1 cellular context compared by ENCODE assay signal in the genomic region with DNA sequence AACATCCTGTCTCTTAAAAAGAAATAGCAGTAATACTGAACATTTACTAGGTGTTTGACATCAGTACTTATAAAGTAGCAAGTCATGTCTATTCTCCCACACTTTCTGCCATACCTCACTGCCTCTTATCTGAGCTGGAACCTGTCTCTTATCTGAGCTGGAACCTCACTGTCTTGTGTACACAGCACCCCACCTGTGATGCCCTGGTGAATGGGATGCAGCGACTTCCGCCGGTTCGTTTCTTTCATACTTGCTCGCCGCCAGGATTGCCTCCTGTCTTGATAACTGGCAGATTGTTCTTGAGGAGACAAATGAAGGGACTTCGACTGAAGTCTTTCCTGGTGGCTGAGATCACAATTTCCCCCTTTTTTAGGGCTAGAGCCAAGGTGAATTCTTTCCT.
TF ChIP-seq lines count a peak whose summit lies in the region.

No MANE protein-coding gene starts in this region.

TF ChIP-seq in HepG2, 621 proteins besides CTCF, POLR2A, EP300 and RAD21:
- no peak for TF ChIP-seq BCL3 (CRISPR knock-in tag; IDR thresholded peaks at IDR 0.05)
- TF ChIP-seq PHF21A (CRISPR knock-in tag; IDR thresholded peaks at IDR 0.05): no peak
- TF ChIP-seq U2AF1 (optimal IDR thresholded peaks at IDR 0.05; ENCODE audit: low read depth, low read length): no peak
- TF ChIP-seq ZNF430 (CRISPR knock-in tag; IDR thresholded peaks at IDR 0.05): no peak
- TF ChIP-seq, protein P1, sequence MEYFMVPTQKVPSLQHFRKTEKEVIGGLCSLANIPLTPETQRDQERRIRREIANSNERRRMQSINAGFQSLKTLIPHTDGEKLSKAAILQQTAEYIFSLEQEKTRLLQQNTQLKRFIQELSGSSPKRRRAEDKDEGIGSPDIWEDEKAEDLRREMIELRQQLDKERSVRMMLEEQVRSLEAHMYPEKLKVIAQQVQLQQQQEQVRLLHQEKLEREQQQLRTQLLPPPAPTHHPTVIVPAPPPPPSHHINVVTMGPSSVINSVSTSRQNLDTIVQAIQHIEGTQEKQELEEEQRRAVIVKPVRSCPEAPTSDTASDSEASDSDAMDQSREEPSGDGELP (IDR thresholded peaks at IDR 0.05; ENCODE audit: borderline replicate concordance, low read depth): no peak
- no peak for TF ChIP-seq FOXA1 (IDR thresholded peaks at IDR 0.05)
- TF ChIP-seq FOXA1 (CRISPR knock-in tag; IDR thresholded peaks at IDR 0.05): 0 out of 2 replicates have a peak, but pooled peaks have one; percentile 14
TF ChIP-seq in HepG2: peak in this region for 1.
